ENCODE assay signal across 17 cellular contexts in genomic region chr18:63440219-63440618, GRCh38. TPM values are rescaled to one million over a fixed set of nuclear protein-coding genes. Genes with fewer than 3 reads are reported as not detected.
DNase-seq lines count a peak whose midpoint lies in the region; ATAC-seq and TF ChIP-seq lines count a peak whose summit lies in the region.
"Had no signal": no experiment of that assay in that cellular context is flagged by ENCODE, and none has a peak within 500 bp of the region (broad histone marks: within the 10 kb centered on the region; RNA-seq: fewer than 3 reads in every experiment).

No MANE protein-coding gene starts in this region.

- intact Hi-C loops in MCF 10A (cut with micrococcal nuclease) (loop anchor here (2.0 kb wide), 1 partner anchor 13 kb away; no protein-coding TSS in a partner anchor), breast epithelium (cut with DNase I; ENCODE audit: low total_unique reads) (no loop called here)

- peaks cover 37% of the 10 kb centered on the region for H3K4me1 Mint-ChIP-seq in MCF 10A (ENCODE audit: insufficient read depth, unreplicated experiment)

- POLR2A ChIA-PET in MCF 10A (lab: Yijun Ruan, JAX), result interaction anchor here (0.9 to 17.6 kb wide), 13 partner anchors 12 to 424 kb away, joined by 3 to 863 read pairs (median 8); partner anchors contain the start of genes KDSR, SERPINB5 and VPS4B

- DNase-seq in MCF 10A (ENCODE audit: unreplicated experiment), result peak; percentile 61
- no peak for DNase-seq in breast epithelium (ENCODE audit: low spot score in 2 of 2)
- peak; percentile 11 for DNase-seq in brain microvascular endothelial cell
- peak; percentile 13 for DNase-seq in iris pigment epithelial cell (ENCODE audit: low read depth)
- DNase-seq in SHP77 treated with DMSO at 0.1 percent for 48 hours (lab: John Stamatoyannopoulos, UW), result no peak
- DNase-seq in NCI-H446 treated with DMSO at 0.1 percent for 48 hours (lab: John Stamatoyannopoulos, UW), result no peak
- DNase-seq: activated CD8-positive, alpha-beta memory T cell treated with anti-CD3 and anti-CD28 coated beads, Interleukin-2, amount 50 U/mL, for 4 hours; cortex of kidney; NCI-H1092; SHP77 had no signal

- BruUV-seq in MCF 10A (replicated peaks; lab: Mats Ljungman, UMichigan), result no TSS peak

- peak overlapping the region; percentile 28 for H3K27ac Mint-ChIP-seq in MCF 10A (ENCODE audit: low read depth, unreplicated experiment)
- H3K27ac Mint-ChIP-seq: natural killer cell treated with Interleukin-12 subunit alpha and Interleukin-12 subunit beta and Interleukin-15 and Interleukin-18, amount 100 ng/mL, for 72 hours had no signal

- H3K27ac ChIP-seq in breast epithelium, result peak overlapping the region in 1 of 2 donors; percentile 9
- no peak overlapping the region for H3K27ac ChIP-seq in brain microvascular endothelial cell
- H3K27ac ChIP-seq: VCaP had no signal

- no peaks in the 10 kb centered on the region for H3K9me3 Mint-ChIP-seq in MCF 10A (ENCODE audit: unreplicated experiment)
- H3K9me3 Mint-ChIP-seq: natural killer cell treated with Interleukin-12 subunit alpha and Interleukin-12 subunit beta and Interleukin-15 and Interleukin-18, amount 100 ng/mL, for 72 hours had no signal

- CTCF ChIA-PET in MCF 10A (lab: Yijun Ruan, JAX), result interaction anchor here (0.7 to 6.7 kb wide), 19 partner anchors 8 to 424 kb away, joined by 3 to 68 read pairs (median 8); partner anchors contain the start of genes SERPINB5 and VPS4B

- no peaks in the 10 kb centered on the region for H3K27me3 Mint-ChIP-seq in MCF 10A (ENCODE audit: insufficient read depth, unreplicated experiment)

- TF ChIP-seq CTCF in MCF 10A (IDR thresholded peaks at IDR 0.05; ENCODE audit: unreplicated experiment) (no peak), breast epithelium (IDR thresholded peaks at IDR 0.05) (no peak), brain microvascular endothelial cell (IDR thresholded peaks at IDR 0.05; ENCODE audit: low read depth, low read length, missing control alignments) (no peak)

- in situ Hi-C loops in brain microvascular endothelial cell (cut with HindIII; ENCODE audit: low pct_ligation_motif_present, low sequenced_read_pairs), result loop anchor here (25.0 kb wide), 1 partner anchor 403 kb away; no protein-coding TSS in a partner anchor

- H3K9me3 ChIP-seq in breast epithelium, result no peaks in the 10 kb centered on the region
- H3K9me3 ChIP-seq: tibial nerve had no signal

- H3K36me3 ChIP-seq in breast epithelium (no peaks in the 10 kb centered on the region), brain microvascular endothelial cell (replicated peaks) (no peaks in the 10 kb centered on the region)
- H3K36me3 ChIP-seq: tibial nerve had no signal

- H3K27me3 ChIP-seq in breast epithelium (no peaks in the 10 kb centered on the region), brain microvascular endothelial cell (replicated peaks) (no peaks in the 10 kb centered on the region)
- H3K27me3 ChIP-seq: tibial nerve had no signal

- ATAC-seq in HG03571 (IDR thresholded peaks at IDR 0.05; ENCODE audit: unreplicated experiment) (no peak), HG03095 (IDR thresholded peaks at IDR 0.05; ENCODE audit: unreplicated experiment) (no peak)
- ATAC-seq: natural killer cell treated with Interleukin-12 subunit alpha and Interleukin-12 subunit beta and Interleukin-15 and Interleukin-18, amount 100 ng/mL, for 72 hours had no signal

- H3K4me3 Mint-ChIP-seq in MCF 10A (ENCODE audit: unreplicated experiment), result no peak overlapping the region
- H3K4me3 Mint-ChIP-seq: natural killer cell treated with Interleukin-12 subunit alpha and Interleukin-12 subunit beta and Interleukin-15 and Interleukin-18, amount 100 ng/mL, for 72 hours had no signal

- no peaks in the 10 kb centered on the region for H3K4me1 ChIP-seq in breast epithelium

- H3K36me3 Mint-ChIP-seq in MCF 10A (ENCODE audit: insufficient read depth, unreplicated experiment), result no peaks in the 10 kb centered on the region
- H3K36me3 Mint-ChIP-seq: natural killer cell treated with Interleukin-12 subunit alpha and Interleukin-12 subunit beta and Interleukin-15 and Interleukin-18, amount 100 ng/mL, for 72 hours had no signal

- H3K4me3 ChIP-seq in breast epithelium, result no peak overlapping the region
- H3K4me3 ChIP-seq in brain microvascular endothelial cell (ENCODE audit: low read depth, low read length), result no peak overlapping the region
- H3K4me3 ChIP-seq: smooth muscle cell, tibial nerve had no signal

- no peak for TF ChIP-seq POLR2A in breast epithelium (IDR thresholded peaks at IDR 0.05)

RNA-seq across cellular contexts. Expression of gene VPS4B, which starts 17.9 kb away (rescaled TPM):
- 67.8 and 89.8 TPM in 2 replicates for total RNA-seq in MCF 10A (2022)
- total RNA-seq in breast epithelium, result 10 to 100 TPM; 34.1 to 61.5 (median 35.7) TPM

RNA-seq across cellular contexts. Expression of gene SERPINB5, which starts 36.5 kb away (rescaled TPM):
- total RNA-seq in MCF 10A (2022) (254 and 330 TPM in 2 replicates), breast epithelium (10 to 100 TPM in 2 of 3 donors, not detected in 1; 12.6 to 17.4 TPM)
- total RNA-seq: H4; natural killer cell treated with Interleukin-12 subunit alpha and Interleukin-12 subunit beta and Interleukin-15 and Interleukin-18, amount 100 ng/mL, for 72 hours; tibial nerve had no signal

Comparison
In these comparisons a context has a peak if more than half of its experiments do, and no peak if none do; other contexts are left out.
1. DNase-seq: peak in MCF 10A (single experiment), brain microvascular endothelial cell (single experiment) and iris pigment epithelial cell (single experiment); none in breast epithelium (0 of 2), SHP77 treated with DMSO at 0.1 percent for 48 hours (single experiment) and NCI-H446 treated with DMSO at 0.1 percent for 48 hours (single experiment).
2. RNA of gene SERPINB5, which starts 36.5 kb away (total RNA-seq): 254 to 330 TPM in MCF 10A; 12.6 to 17.4 TPM in breast epithelium; every median in the first group is over 10 times any median in the second.